6 cellular contexts compared by ENCODE assay signal in the genomic region with DNA sequence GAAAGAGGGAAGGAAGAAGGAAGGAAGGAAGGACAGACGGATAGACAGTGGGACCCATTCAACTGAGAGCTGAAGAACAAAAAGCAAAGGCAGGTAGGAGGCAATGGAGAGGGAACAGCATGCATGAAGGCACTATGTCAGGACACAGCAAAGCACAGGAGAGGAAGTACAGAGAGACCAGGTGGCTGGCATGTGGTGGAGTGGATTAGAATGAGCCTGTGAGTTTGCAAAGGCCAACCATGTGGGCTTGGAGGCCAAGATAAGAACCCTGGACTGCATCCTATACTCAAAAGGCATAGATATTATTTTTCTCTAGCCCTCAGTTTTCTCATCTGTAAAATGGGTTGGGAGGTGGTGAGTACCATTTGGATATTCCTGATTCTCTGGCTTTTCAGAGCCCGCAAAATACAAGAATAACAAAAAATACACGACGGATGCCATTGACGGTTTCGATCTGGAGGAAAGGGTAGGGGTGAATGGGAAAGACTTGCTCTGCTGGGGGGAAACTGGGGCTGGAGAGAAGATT.
"Had no signal": no experiment of that assay in that cellular context is flagged by ENCODE, and none has a peak within 500 bp of the region (broad histone marks: within the 10 kb centered on the region; RNA-seq: fewer than 3 reads in every experiment).

No MANE protein-coding gene starts in this region.

- ATAC-seq: HepG2 had no signal

- FAIRE-seq: HepG2 had no signal

- H3K4me3 ChIP-seq: GM23338, HAP-1 had no signal

- DNase-seq: H7, HFFc6 had no signal

- H3K9me3 ChIP-seq: HAP-1 had no signal

- H3K4me2 ChIP-seq: GM23338 had no signal

- H2AFZ ChIP-seq: GM23338 had no signal

- H3K27ac ChIP-seq: HL-60 had no signal

- H3K4me1 ChIP-seq: HAP-1 had no signal

- H3K36me3 ChIP-seq: HAP-1 had no signal
